ENCODE assay signal across 8 cellular contexts in the genomic region with DNA sequence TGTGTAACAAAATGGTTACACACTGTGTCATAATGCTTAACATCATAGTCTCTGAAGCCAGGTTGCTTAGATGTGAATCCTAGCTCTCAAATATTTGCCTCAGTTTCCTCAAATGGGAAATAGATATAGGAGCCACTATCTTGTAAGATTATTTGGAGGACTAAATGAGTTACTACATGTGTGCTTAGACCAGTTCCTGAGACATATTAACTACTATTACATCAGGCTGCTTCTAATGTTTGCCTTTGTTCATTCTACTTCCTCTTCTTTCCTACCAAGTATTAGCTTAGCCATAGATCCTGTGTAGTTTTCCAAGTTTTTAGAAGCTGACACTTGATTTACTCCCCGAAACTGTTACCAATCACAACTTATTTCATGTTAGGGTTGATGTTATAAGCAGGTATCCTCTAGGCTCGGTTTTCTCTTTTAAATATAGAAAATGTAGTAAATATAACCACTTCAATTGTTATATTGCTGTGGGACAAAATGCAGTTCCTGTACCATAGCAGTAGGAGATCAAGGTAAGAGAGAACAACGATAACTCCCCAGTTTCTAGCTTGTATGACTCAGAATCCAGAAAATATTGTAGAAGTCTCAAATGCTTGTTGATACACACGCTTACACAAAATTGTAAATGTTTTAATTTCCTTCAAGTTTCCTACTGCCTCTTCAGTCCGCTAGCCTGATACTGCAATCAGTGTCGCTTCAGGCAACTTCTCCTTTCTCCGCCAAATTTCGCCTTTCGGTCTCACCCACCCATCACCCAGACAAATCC. TPM values are rescaled to one million over a fixed set of nuclear protein-coding genes. Genes with fewer than 3 reads are reported as not detected.
DNase-seq lines count a peak whose midpoint lies in the region; ATAC-seq and TF ChIP-seq lines count a peak whose summit lies in the region.

No MANE protein-coding gene starts in this region.

- no peak overlapping the region for H3K4me3 Mint-ChIP-seq in activated CD8-positive, alpha-beta T cell treated with anti-CD3 and anti-CD28 coated beads for 36 hours
- H3K4me3 Mint-ChIP-seq in activated CD8-positive, alpha-beta T cell treated with anti-CD3 and anti-CD28 coated beads, Interleukin-2, amount 10 ng/mL, durations not matched to agents 7 days and 5 days, result no peak overlapping the region
- no peak overlapping the region for H3K4me3 Mint-ChIP-seq in type B pancreatic cell
- H3K4me3 Mint-ChIP-seq in stimulated activated memory B cell treated with anti-CD40 and anti-IgM and Interleukin-4, amounts not matched to agents 10 μg/mL and 1 μg/mL and 100 μg/mL, for 72 hours, result no peak overlapping the region
- no peak overlapping the region for H3K4me3 Mint-ChIP-seq in activated naive CD4-positive, alpha-beta T cell treated with anti-CD3 and anti-CD28 coated beads for 36 hours

- no peaks in the 10 kb centered on the region for H3K9me3 ChIP-seq in body of pancreas

- peak overlapping the region; percentile 91 to 99 for H3K4me3 ChIP-seq in body of pancreas

- H3K36me3 Mint-ChIP-seq in activated CD8-positive, alpha-beta T cell treated with anti-CD3 and anti-CD28 coated beads for 36 hours (ENCODE audit: low read depth), result peaks cover 4% of the 10 kb centered on the region
- no peaks in the 10 kb centered on the region for H3K36me3 Mint-ChIP-seq in activated CD8-positive, alpha-beta T cell treated with anti-CD3 and anti-CD28 coated beads, Interleukin-2, amount 10 ng/mL, durations not matched to agents 7 days and 5 days (ENCODE audit: low read depth)
- no peaks in the 10 kb centered on the region for H3K36me3 Mint-ChIP-seq in type B pancreatic cell
- H3K36me3 Mint-ChIP-seq in stimulated activated memory B cell treated with anti-CD40 and anti-IgM and Interleukin-4, amounts not matched to agents 10 μg/mL and 1 μg/mL and 100 μg/mL, for 72 hours, result no peaks in the 10 kb centered on the region
- peaks cover 5% of the 10 kb centered on the region for H3K36me3 Mint-ChIP-seq in activated naive CD4-positive, alpha-beta T cell treated with anti-CD3 and anti-CD28 coated beads for 36 hours (ENCODE audit: low read depth)

- intact Hi-C loops in activated CD8-positive, alpha-beta T cell treated with anti-CD3 and anti-CD28 coated beads for 36 hours (cut with micrococcal nuclease), result no loop called here
- intact Hi-C loops in body of pancreas (cut with DNase I), result no loop called here
- intact Hi-C loops in activated naive CD4-positive, alpha-beta T cell treated with anti-CD3 and anti-CD28 coated beads for 36 hours (cut with micrococcal nuclease), result loop anchor here (5.0 kb wide), 1 partner anchor 1733 kb away; a partner anchor contains a TSS

- TF ChIP-seq CTCF in activated CD8-positive, alpha-beta T cell treated with anti-CD3 and anti-CD28 coated beads for 36 hours (IDR thresholded peaks at IDR 0.05), result peak; percentile 15
- TF ChIP-seq CTCF in body of pancreas (IDR thresholded peaks at IDR 0.05), result peak in 3 of 7 experiments; percentile 19 to 24 (median 21)
- peak; percentile 29 for TF ChIP-seq CTCF in type B pancreatic cell (conservative IDR thresholded peaks at IDR 0.05)

- H3K9me3 Mint-ChIP-seq in activated CD8-positive, alpha-beta T cell treated with anti-CD3 and anti-CD28 coated beads for 36 hours, result no peaks in the 10 kb centered on the region
- H3K9me3 Mint-ChIP-seq in activated CD8-positive, alpha-beta T cell treated with anti-CD3 and anti-CD28 coated beads, Interleukin-2, amount 10 ng/mL, durations not matched to agents 7 days and 5 days (ENCODE audit: insufficient read depth), result no peaks in the 10 kb centered on the region
- no peaks in the 10 kb centered on the region for H3K9me3 Mint-ChIP-seq in type B pancreatic cell
- H3K9me3 Mint-ChIP-seq in stimulated activated memory B cell treated with anti-CD40 and anti-IgM and Interleukin-4, amounts not matched to agents 10 μg/mL and 1 μg/mL and 100 μg/mL, for 72 hours, result peaks cover 4% of the 10 kb centered on the region
- H3K9me3 Mint-ChIP-seq in activated naive CD4-positive, alpha-beta T cell treated with anti-CD3 and anti-CD28 coated beads for 36 hours, result no peaks in the 10 kb centered on the region

- no peak for DNase-seq in activated CD8-positive, alpha-beta T cell treated with anti-CD3 and anti-CD28 coated beads for 36 hours
- no peak for DNase-seq in activated CD8-positive, alpha-beta T cell treated with anti-CD3 and anti-CD28 coated beads, Interleukin-2, amount 10 ng/mL, durations not matched to agents 7 days and 5 days
- DNase-seq in NAMALWA (ENCODE audit: low spot score) (peak; percentile 55), body of pancreas (no peak), kidney tubule cell (ENCODE audit: low spot score) (peak; percentile 73), type B pancreatic cell (ENCODE audit: extremely low spot score, unreplicated experiment) (no peak)
- DNase-seq in activated naive CD4-positive, alpha-beta T cell treated with anti-CD3 and anti-CD28 coated beads for 36 hours, result no peak

- ATAC-seq in activated CD8-positive, alpha-beta T cell treated with anti-CD3 and anti-CD28 coated beads for 36 hours, result peak; percentile 34
- ATAC-seq in activated CD8-positive, alpha-beta T cell treated with anti-CD3 and anti-CD28 coated beads, Interleukin-2, amount 10 ng/mL, durations not matched to agents 7 days and 5 days, result no peak
- ATAC-seq in body of pancreas, result peak; percentile 64
- ATAC-seq in stimulated activated memory B cell treated with anti-CD40 and anti-IgM and Interleukin-4, amounts not matched to agents 10 μg/mL and 1 μg/mL and 100 μg/mL, for 72 hours, result no peak

- H3K27ac Mint-ChIP-seq in activated CD8-positive, alpha-beta T cell treated with anti-CD3 and anti-CD28 coated beads for 36 hours, result peak overlapping the region; percentile 35
- H3K27ac Mint-ChIP-seq in activated CD8-positive, alpha-beta T cell treated with anti-CD3 and anti-CD28 coated beads, Interleukin-2, amount 10 ng/mL, durations not matched to agents 7 days and 5 days, result no peak overlapping the region
- no peak overlapping the region for H3K27ac Mint-ChIP-seq in type B pancreatic cell
- H3K27ac Mint-ChIP-seq in stimulated activated memory B cell treated with anti-CD40 and anti-IgM and Interleukin-4, amounts not matched to agents 10 μg/mL and 1 μg/mL and 100 μg/mL, for 72 hours, result no peak overlapping the region
- no peak overlapping the region for H3K27ac Mint-ChIP-seq in activated naive CD4-positive, alpha-beta T cell treated with anti-CD3 and anti-CD28 coated beads for 36 hours

- H3K4me1 ChIP-seq in body of pancreas, result peaks cover 21% of the 10 kb centered on the region

- 0 to 1% methylated on average over 9 of the region's 9 CpGs for WGBS in body of pancreas, 2 donors

- H3K4me1 Mint-ChIP-seq in activated CD8-positive, alpha-beta T cell treated with anti-CD3 and anti-CD28 coated beads for 36 hours (ENCODE audit: low read depth), result peaks cover 12% of the 10 kb centered on the region
- peaks cover 9% of the 10 kb centered on the region for H3K4me1 Mint-ChIP-seq in activated CD8-positive, alpha-beta T cell treated with anti-CD3 and anti-CD28 coated beads, Interleukin-2, amount 10 ng/mL, durations not matched to agents 7 days and 5 days (ENCODE audit: low read depth)
- no peaks in the 10 kb centered on the region for H3K4me1 Mint-ChIP-seq in type B pancreatic cell (ENCODE audit: unreplicated experiment)
- H3K4me1 Mint-ChIP-seq in stimulated activated memory B cell treated with anti-CD40 and anti-IgM and Interleukin-4, amounts not matched to agents 10 μg/mL and 1 μg/mL and 100 μg/mL, for 72 hours, result peaks cover 19% of the 10 kb centered on the region
- peaks cover 10% of the 10 kb centered on the region for H3K4me1 Mint-ChIP-seq in activated naive CD4-positive, alpha-beta T cell treated with anti-CD3 and anti-CD28 coated beads for 36 hours (ENCODE audit: low read depth)

- peak overlapping the region; percentile 73 to 93 (median 80) for H3K27ac ChIP-seq in body of pancreas

- H3K27me3 ChIP-seq in body of pancreas, result no peaks in the 10 kb centered on the region

- POLR2A ChIA-PET in activated CD8-positive, alpha-beta T cell treated with anti-CD3 and anti-CD28 coated beads for 36 hours (lab: Charles Lee), result interaction anchor here (0.9 to 1.0 kb wide), 2 partner anchors 8 to 10 kb away, joined by 3 to 4 read pairs; no protein-coding TSS in a partner anchor
- POLR2A ChIA-PET in activated CD8-positive, alpha-beta T cell treated with anti-CD3 and anti-CD28 coated beads, Interleukin-2, amount 10 ng/mL, durations not matched to agents 7 days and 5 days (lab: Charles Lee), result interaction anchor here (0.6 kb wide), 1 partner anchor 1735 kb away, joined by 3 read pairs; a partner anchor contains a TSS

- H3K27me3 Mint-ChIP-seq in activated CD8-positive, alpha-beta T cell treated with anti-CD3 and anti-CD28 coated beads for 36 hours, result peaks cover 8% of the 10 kb centered on the region
- H3K27me3 Mint-ChIP-seq in activated CD8-positive, alpha-beta T cell treated with anti-CD3 and anti-CD28 coated beads, Interleukin-2, amount 10 ng/mL, durations not matched to agents 7 days and 5 days (ENCODE audit: low read depth), result peaks cover 14% of the 10 kb centered on the region
- H3K27me3 Mint-ChIP-seq in type B pancreatic cell, result no peaks in the 10 kb centered on the region
- peaks cover 6% of the 10 kb centered on the region for H3K27me3 Mint-ChIP-seq in stimulated activated memory B cell treated with anti-CD40 and anti-IgM and Interleukin-4, amounts not matched to agents 10 μg/mL and 1 μg/mL and 100 μg/mL, for 72 hours
- H3K27me3 Mint-ChIP-seq in activated naive CD4-positive, alpha-beta T cell treated with anti-CD3 and anti-CD28 coated beads for 36 hours (ENCODE audit: low read depth), result no peaks in the 10 kb centered on the region

- TF ChIP-seq POLR2A in body of pancreas (IDR thresholded peaks at IDR 0.05), result no peak

- H3K36me3 ChIP-seq in body of pancreas (replicated peaks in 1 of 2; ENCODE audit: insufficient read depth in 1 of 2, low read depth in 2 of 2), result no peaks in the 10 kb centered on the region

- CTCF ChIA-PET in activated CD8-positive, alpha-beta T cell treated with anti-CD3 and anti-CD28 coated beads for 36 hours (lab: Charles Lee), result interaction anchor here (0.8 to 2.0 kb wide), 5 partner anchors 10 to 530 kb away, joined by 3 to 6 read pairs (median 4); no protein-coding TSS in a partner anchor
- CTCF ChIA-PET in activated CD8-positive, alpha-beta T cell treated with anti-CD3 and anti-CD28 coated beads, Interleukin-2, amount 10 ng/mL, durations not matched to agents 7 days and 5 days (lab: Charles Lee), result interaction anchor here (1.6 kb wide), 1 partner anchor 49 kb away, joined by 4 read pairs; no protein-coding TSS in a partner anchor
- CTCF ChIA-PET in activated naive CD4-positive, alpha-beta T cell treated with anti-CD3 and anti-CD28 coated beads for 36 hours (lab: Charles Lee), result interaction anchor here (0.9 to 1.5 kb wide), 3 partner anchors 34 to 529 kb away, joined by 3 to 4 read pairs (median 3); no protein-coding TSS in a partner anchor

RNA-seq across cellular contexts. Expression of a gene that starts 0.7 kb away (rescaled TPM):
- 10 to 100 TPM; 40.7 to 42.2 TPM for total RNA-seq in activated CD8-positive, alpha-beta T cell treated with anti-CD3 and anti-CD28 coated beads for 36 hours
- 10 to 100 TPM; 41.4 to 51.4 TPM for total RNA-seq in activated CD8-positive, alpha-beta T cell treated with anti-CD3 and anti-CD28 coated beads, Interleukin-2, amount 10 ng/mL, durations not matched to agents 7 days and 5 days
- total RNA-seq in body of pancreas, result 10 to 100 TPM; 51.6 to 86.0 TPM
- total RNA-seq in type B pancreatic cell (ENCODE audit: low replicate concordance), result 68.0 and 110 TPM in 2 replicates
- 10 to 100 TPM; 40.8 to 41.5 TPM for total RNA-seq in activated naive CD4-positive, alpha-beta T cell treated with anti-CD3 and anti-CD28 coated beads for 36 hours

Comparison
In these comparisons a context has a peak if more than half of its experiments do, and no peak if none do; other contexts are left out.
1. ATAC-seq: peak in activated CD8-positive, alpha-beta T cell treated with anti-CD3 and anti-CD28 coated beads for 36 hours (single experiment) and body of pancreas (single experiment); none in activated CD8-positive, alpha-beta T cell treated with anti-CD3 and anti-CD28 coated beads, Interleukin-2, amount 10 ng/mL, durations not matched to agents 7 days and 5 days (single experiment) and stimulated activated memory B cell treated with anti-CD40 and anti-IgM and Interleukin-4, amounts not matched to agents 10 μg/mL and 1 μg/mL and 100 μg/mL, for 72 hours (single experiment).
2. DNase-seq: peak in NAMALWA (single experiment) and kidney tubule cell (single experiment); none in activated CD8-positive, alpha-beta T cell treated with anti-CD3 and anti-CD28 coated beads for 36 hours (single experiment), activated CD8-positive, alpha-beta T cell treated with anti-CD3 and anti-CD28 coated beads, Interleukin-2, amount 10 ng/mL, durations not matched to agents 7 days and 5 days (single experiment), body of pancreas (0 of 4), type B pancreatic cell (single experiment) and activated naive CD4-positive, alpha-beta T cell treated with anti-CD3 and anti-CD28 coated beads for 36 hours (single experiment).